1 cellular context compared by ENCODE assay signal in genomic region chr2:71934595-71935263, GRCh38.
TF ChIP-seq lines count a peak whose summit lies in the region.

No MANE protein-coding gene starts in this region.

TF ChIP-seq in K562, 482 proteins besides CTCF, POLR2A, EP300 and RAD21 (continued from another document and continues in another):
- no peak for TF ChIP-seq STAG1 (CRISPR knock-in tag; IDR thresholded peaks at IDR 0.05; ENCODE audit: borderline replicate concordance)
- no peak for TF ChIP-seq ZNF277 (CRISPR knock-in tag; IDR thresholded peaks at IDR 0.05; ENCODE audit: borderline replicate concordance)
- no peak for TF ChIP-seq GTF2E2 (tag; IDR thresholded peaks at IDR 0.05)
- TF ChIP-seq ETV1 (tag; conservative IDR thresholded peaks at IDR 0.05; ENCODE audit: low read depth), result no peak; the same call in 1 of the 2 replicates
- no peak for TF ChIP-seq ETV5 (CRISPR knock-in tag; IDR thresholded peaks at IDR 0.05; ENCODE audit: low read depth)
- no peak for TF ChIP-seq ELF1 (tag; IDR thresholded peaks at IDR 0.05)
- no peak for TF ChIP-seq CLOCK (CRISPR knock-in tag; IDR thresholded peaks at IDR 0.05; ENCODE audit: borderline replicate concordance)
- TF ChIP-seq MEIS2 (IDR thresholded peaks at IDR 0.05; ENCODE audit: partially characterized antibody), result no peak
- no peak for TF ChIP-seq SMAD2 (IDR thresholded peaks at IDR 0.05; ENCODE audit: low read depth, low read length)
- no peak for TF ChIP-seq POLR2AphosphoS2 (IDR thresholded peaks at IDR 0.05; ENCODE audit: low read length)
- TF ChIP-seq ZNF311 (CRISPR knock-in tag; IDR thresholded peaks at IDR 0.05), result 0 out of 2 replicates have a peak, but pooled peaks have one; percentile 54
- no peak for TF ChIP-seq PTBP1 (IDR thresholded peaks at IDR 0.05; ENCODE audit: low read depth, low read length)
- no peak; the same call in 1 of the 2 replicates for TF ChIP-seq ZNF133 (CRISPR knock-in tag; IDR thresholded peaks at IDR 0.05)
- TF ChIP-seq CBX1 (IDR thresholded peaks at IDR 0.05; ENCODE audit: low read depth), result peak; percentile 53; the same call in 1 of the 2 replicates
- peak; percentile 26; the same call in 1 of the 2 replicates for TF ChIP-seq ZNF583 (CRISPR knock-in tag; IDR thresholded peaks at IDR 0.05)
- TF ChIP-seq HMGXB4 (CRISPR knock-in tag; IDR thresholded peaks at IDR 0.05), result no peak
- TF ChIP-seq ATF6 (CRISPR knock-in tag; IDR thresholded peaks at IDR 0.05), result no peak
- TF ChIP-seq NFYB (IDR thresholded peaks at IDR 0.05; ENCODE audit: extremely low read depth, insufficient read length), result no peak
- TF ChIP-seq FOXP4 (CRISPR knock-in tag; IDR thresholded peaks at IDR 0.05; ENCODE audit: borderline replicate concordance), result no peak
- no peak for TF ChIP-seq TFE3 (CRISPR knock-in tag; IDR thresholded peaks at IDR 0.05)
- peak; percentile 85 for TF ChIP-seq CEBPG (CRISPR knock-in tag; IDR thresholded peaks at IDR 0.05)
- TF ChIP-seq CEBPG (tag; conservative IDR thresholded peaks at IDR 0.05 in 1 of 2, IDR thresholded peaks at IDR 0.05 in 1 of 2), result peak; percentile 99 to 100
- no peak for TF ChIP-seq ZFP36 (IDR thresholded peaks at IDR 0.05; ENCODE audit: low read depth, low read length, partially characterized antibody)
- TF ChIP-seq ZC3H8 (IDR thresholded peaks at IDR 0.05), result no peak
- TF ChIP-seq PRDM10 (IDR thresholded peaks at IDR 0.05; ENCODE audit: partially characterized antibody), result no peak
- no peak for TF ChIP-seq CREBBP (IDR thresholded peaks at IDR 0.05; ENCODE audit: low read depth, low read length)
- TF ChIP-seq FOXM1 (IDR thresholded peaks at IDR 0.05; ENCODE audit: low read depth), result no peak
- no peak for TF ChIP-seq FOXM1 (CRISPR knock-in tag; IDR thresholded peaks at IDR 0.05; ENCODE audit: low read depth)
- no peak for TF ChIP-seq NKRF (IDR thresholded peaks at IDR 0.05; ENCODE audit: borderline replicate concordance)
- TF ChIP-seq ESRRA (IDR thresholded peaks at IDR 0.05; ENCODE audit: borderline replicate concordance, low read depth), result no peak
- no peak for TF ChIP-seq POLR2AphosphoS5 (IDR thresholded peaks at IDR 0.05; ENCODE audit: control insufficient read depth, insufficient read depth, low read depth, low read length)
- TF ChIP-seq CHCHD3 (CRISPR knock-in tag; IDR thresholded peaks at IDR 0.05), result no peak
- no peak for TF ChIP-seq NFRKB (IDR thresholded peaks at IDR 0.05; ENCODE audit: low read depth)
- no peak for TF ChIP-seq PHF21A (IDR thresholded peaks at IDR 0.05; ENCODE audit: borderline replicate concordance, low read depth)
- no peak for TF ChIP-seq ZBTB34 (CRISPR knock-in tag; IDR thresholded peaks at IDR 0.05)
- no peak for TF ChIP-seq MEF2A (IDR thresholded peaks at IDR 0.05; ENCODE audit: control insufficient read depth, low read depth, low read length)
- TF ChIP-seq GTF2B (IDR thresholded peaks at IDR 0.05; ENCODE audit: extremely low read depth, insufficient read length), result no peak
- TF ChIP-seq POU5F1 (IDR thresholded peaks at IDR 0.05; ENCODE audit: borderline replicate concordance, low read depth, low read length, partially characterized antibody), result no peak
- TF ChIP-seq JUND (IDR thresholded peaks at IDR 0.05; ENCODE audit: borderline replicate concordance, low read depth, low read length), result peak; percentile 73
- peak; percentile 41; the same call in 1 of the 3 replicates for TF ChIP-seq JUND (tag; IDR thresholded peaks at IDR 0.05; ENCODE audit: borderline replicate concordance, low read depth, low read length)
- TF ChIP-seq PHB2 (IDR thresholded peaks at IDR 0.05; ENCODE audit: low read depth), result no peak
- no peak for TF ChIP-seq CBX5 (IDR thresholded peaks at IDR 0.05; ENCODE audit: borderline replicate concordance, low read depth)
- no peak for TF ChIP-seq ZNF24 (IDR thresholded peaks at IDR 0.05)
